ENCODE assay signal across 3 cellular contexts in genomic region chr1:203835476-203835875, GRCh38.
TF ChIP-seq lines count a peak whose summit lies in the region.

No MANE protein-coding gene starts in this region.

TF ChIP-seq in SK-N-SH, 30 proteins besides CTCF, POLR2A, EP300 and RAD21:
- TF ChIP-seq TEAD4 (IDR thresholded peaks at IDR 0.05; ENCODE audit: borderline replicate concordance, insufficient read depth) (no peak), NFIC (IDR thresholded peaks at IDR 0.05; ENCODE audit: borderline replicate concordance) (no peak), JUND (IDR thresholded peaks at IDR 0.05) (no peak), TAF1 (IDR thresholded peaks at IDR 0.05; ENCODE audit: borderline replicate concordance, low read depth, low read length) (no peak), POLR2AphosphoS5 (IDR thresholded peaks at IDR 0.05; ENCODE audit: low read depth, low read length) (no peak), IRF3 (IDR thresholded peaks at IDR 0.05; ENCODE audit: low read depth, low read length) (no peak), FOXM1 (IDR thresholded peaks at IDR 0.05; ENCODE audit: low read depth) (no peak), ZBTB33 (IDR thresholded peaks at IDR 0.05; ENCODE audit: borderline replicate concordance, low read depth) (no peak)

TF ChIP-seq in SK-N-SH treated with all-trans-retinoic acid at 6 μM for 48 hours, 23 proteins besides CTCF, POLR2A, EP300 and RAD21:
- TF ChIP-seq CSDC2 (CRISPR knock-in tag; IDR thresholded peaks at IDR 0.05) (no peak), TCF4 (CRISPR knock-in tag; IDR thresholded peaks at IDR 0.05; ENCODE audit: borderline replicate concordance) (no peak)

TF ChIP-seq in GM12878, 131 proteins besides CTCF, POLR2A, EP300 and RAD21:
- no peak for TF ChIP-seq NKRF (conservative IDR thresholded peaks at IDR 0.05)
- no peak for TF ChIP-seq IRF5 (IDR thresholded peaks at IDR 0.05; ENCODE audit: borderline replicate concordance)
- TF ChIP-seq HCFC1 (IDR thresholded peaks at IDR 0.05; ENCODE audit: low read length), result no peak
- no peak for TF ChIP-seq PBX3 (IDR thresholded peaks at IDR 0.05; ENCODE audit: insufficient replicate concordance, low read depth, low read length)
- TF ChIP-seq MEF2A (IDR thresholded peaks at IDR 0.05; ENCODE audit: insufficient read depth, low read depth, low read length), result no peak
- TF ChIP-seq BCL11A (IDR thresholded peaks at IDR 0.05; ENCODE audit: low read depth, low read length), result no peak
- no peak for TF ChIP-seq ZBTB11 (CRISPR knock-in tag; IDR thresholded peaks at IDR 0.05)
- TF ChIP-seq MYC (IDR thresholded peaks at IDR 0.05; ENCODE audit: insufficient read depth, insufficient read length, insufficient replicate concordance, low read length, severe bottlenecking), result no peak
- no peak for TF ChIP-seq BMI1 (IDR thresholded peaks at IDR 0.05; ENCODE audit: borderline replicate concordance)
- no peak for TF ChIP-seq NFYA (IDR thresholded peaks at IDR 0.05; ENCODE audit: borderline replicate concordance, low read depth, low read length)
- no peak for TF ChIP-seq CREB1 (IDR thresholded peaks at IDR 0.05; ENCODE audit: low read depth)
- TF ChIP-seq TCF12 (IDR thresholded peaks at IDR 0.05; ENCODE audit: low read depth, low read length), result no peak
TF ChIP-seq in GM12878: peak in this region for 0.
